24 cellular contexts compared by ENCODE assay signal in the genomic region with DNA sequence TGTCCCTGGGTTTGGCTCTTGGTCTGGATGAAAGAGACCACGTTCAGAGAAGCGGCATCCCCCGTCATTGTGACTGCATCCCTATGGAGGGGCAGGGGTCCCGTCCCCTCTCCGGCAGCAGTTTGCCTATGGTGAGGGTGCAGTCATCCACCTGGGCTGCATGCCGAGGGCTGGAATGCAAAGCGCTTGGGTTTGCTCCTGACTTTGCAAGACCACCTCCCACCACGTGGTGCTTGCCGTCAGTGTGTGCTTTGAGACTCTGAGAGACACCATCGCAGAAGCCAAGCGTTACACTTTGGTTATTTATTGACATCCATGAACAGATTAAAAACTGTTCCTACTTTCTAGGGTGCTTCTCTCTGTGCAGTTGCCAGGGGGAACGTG. TPM values are rescaled to one million over a fixed set of nuclear protein-coding genes. Genes with fewer than 3 reads are reported as not detected.
DNase-seq lines count a peak whose midpoint lies in the region; ATAC-seq and TF ChIP-seq lines count a peak whose summit lies in the region.
"Had no signal": no experiment of that assay in that cellular context is flagged by ENCODE, and none has a peak within 500 bp of the region (broad histone marks: within the 10 kb centered on the region; RNA-seq: fewer than 3 reads in every experiment).

No MANE protein-coding gene starts in this region.

- peak overlapping the region; percentile 18; the same call in 1 of the 2 replicates for H2AFZ ChIP-seq in GM23338
- H2AFZ ChIP-seq: PC-9 had no signal

- H3K27ac ChIP-seq in GM23338 (ENCODE audit: low read depth) (no peak overlapping the region), ascending aorta (peak overlapping the region; percentile 74 to 76), left lung (no peak overlapping the region), right atrium auricular region (no peak overlapping the region), thyroid gland (no peak overlapping the region)
- H3K27ac ChIP-seq: C4-2B, KMS-11, PC-9 had no signal

- H3K4me3 ChIP-seq in GM23338, result no peak overlapping the region
- no peak overlapping the region for H3K4me3 ChIP-seq in ascending aorta
- H3K4me3 ChIP-seq in left lung, result no peak overlapping the region
- H3K4me3 ChIP-seq in right atrium auricular region, result no peak overlapping the region
- no peak overlapping the region for H3K4me3 ChIP-seq in thyroid gland (replicated peaks in 1 of 3)
- H3K4me3 ChIP-seq: PC-9 had no signal

- H3K4me2 ChIP-seq in GM23338, result no peak overlapping the region
- H3K4me2 ChIP-seq: KMS-11, PC-9 had no signal

- intact Hi-C loops in ascending aorta (cut with DNase I) (no loop called here), posterior vena cava (cut with DNase I) (no loop called here), left lung (cut with DNase I) (no loop called here), thyroid gland (cut with DNase I) (no loop called here)

- H3K4me1 ChIP-seq in GM23338 (ENCODE audit: insufficient read depth), result no peaks in the 10 kb centered on the region
- peaks cover 13 to 45% of the 10 kb centered on the region in 2 donors for H3K4me1 ChIP-seq in ascending aorta
- H3K4me1 ChIP-seq in left lung, result peaks cover 0 to 10% of the 10 kb centered on the region in 2 donors
- peaks cover 0 to 40% of the 10 kb centered on the region in 2 donors for H3K4me1 ChIP-seq in right atrium auricular region
- peaks cover 0 to 14% of the 10 kb centered on the region in 2 donors for H3K4me1 ChIP-seq in thyroid gland

- no peaks in the 10 kb centered on the region for H3K9me2 ChIP-seq in GM23338 (ENCODE audit: insufficient read depth)

- ATAC-seq in GM23338 (peak; percentile 79), left lung (no peak)

- no peaks in the 10 kb centered on the region for H3F3A ChIP-seq in GM23338 (replicated peaks; ENCODE audit: low read depth)

- H3K9me3 ChIP-seq in ascending aorta, result no peaks in the 10 kb centered on the region
- no peaks in the 10 kb centered on the region for H3K9me3 ChIP-seq in left lung
- no peaks in the 10 kb centered on the region for H3K9me3 ChIP-seq in right atrium auricular region
- H3K9me3 ChIP-seq in thyroid gland, result no peaks in the 10 kb centered on the region

- no peaks in the 10 kb centered on the region for H3K36me3 Mint-ChIP-seq in GM23338 (ENCODE audit: low read depth)
- H3K36me3 Mint-ChIP-seq: CD8-positive, alpha-beta memory T cell had no signal

- WGBS in thyroid gland, 2 donors, result 64 to 72% methylated on average over 5 to 12 of the region's 12 CpGs

- no peaks in the 10 kb centered on the region for H3K9me3 Mint-ChIP-seq in GM23338
- H3K9me3 Mint-ChIP-seq: CD8-positive, alpha-beta memory T cell; H9; HFFc6 had no signal

- no peak for TF ChIP-seq POLR2A in thyroid gland (IDR thresholded peaks at IDR 0.05)

- no peaks in the 10 kb centered on the region for H3K27me3 Mint-ChIP-seq in GM23338 (ENCODE audit: insufficient read depth, low read depth, poor library complexity)

- H3K36me3 ChIP-seq in GM23338 (ENCODE audit: insufficient read depth) (no peaks in the 10 kb centered on the region), ascending aorta (no peaks in the 10 kb centered on the region), left lung (no peaks in the 10 kb centered on the region), right atrium auricular region (no peaks in the 10 kb centered on the region), thyroid gland (no peaks in the 10 kb centered on the region)

- H3K27me3 ChIP-seq in GM23338 (ENCODE audit: insufficient read depth), result no peaks in the 10 kb centered on the region
- no peaks in the 10 kb centered on the region for H3K27me3 ChIP-seq in ascending aorta
- no peaks in the 10 kb centered on the region for H3K27me3 ChIP-seq in left lung
- no peaks in the 10 kb centered on the region for H3K27me3 ChIP-seq in right atrium auricular region
- no peaks in the 10 kb centered on the region for H3K27me3 ChIP-seq in thyroid gland

- no peak overlapping the region for H3K4me3 Mint-ChIP-seq in GM23338
- H3K4me3 Mint-ChIP-seq: CD8-positive, alpha-beta memory T cell; H9; HFFc6 had no signal

- DNase-seq in GM23338 (ENCODE audit: low spot score), result peak; percentile 30
- peak in 1 of 2 donors; percentile 56 for DNase-seq in ascending aorta (ENCODE audit: low spot score in 2 of 2)
- peak; percentile 36 for DNase-seq in iPS-NIHi7 (ENCODE audit: extremely low spot score)
- peak; percentile 61 for DNase-seq in posterior vena cava (ENCODE audit: low spot score)
- no peak for DNase-seq in left lung
- DNase-seq in right atrium auricular region (ENCODE audit: low spot score), result no peak
- DNase-seq in thyroid gland, result no peak
- DNase-seq in NCI-H1930 (lab: John Stamatoyannopoulos, UW), result no peak
- DNase-seq: AML-193; Calu3; CD8-positive, alpha-beta memory T cell; H9; HFFc6; NCI-H1092 treated with DMSO at 0.1 percent for 48 hours; NCI-H1436 treated with DMSO at 0.1 percent for 48 hours; NCI-H2029; NCI-H2227 treated with DMSO at 0.1 percent for 48 hours; NCI-H510A; NCI-H748 treated with DMSO at 0.1 percent for 48 hours; PC-9; RPMI8226; SHP77 treated with DMSO at 0.1 percent for 48 hours had no signal

- H3K79me2 ChIP-seq in GM23338 (replicated peaks; ENCODE audit: insufficient read depth), result no peaks in the 10 kb centered on the region

- H4K20me1 ChIP-seq in GM23338 (replicated peaks; ENCODE audit: insufficient read depth), result no peaks in the 10 kb centered on the region

- H3K27ac Mint-ChIP-seq in GM23338, result no peak overlapping the region
- H3K27ac Mint-ChIP-seq: H9, HFFc6 had no signal

- no peak for TF ChIP-seq CTCF in GM23338 (conservative IDR thresholded peaks at IDR 0.05; ENCODE audit: low read depth in 2 of 2)
- no peak for TF ChIP-seq CTCF in ascending aorta (IDR thresholded peaks at IDR 0.05)
- TF ChIP-seq CTCF in left lung (IDR thresholded peaks at IDR 0.05), result no peak
- no peak for TF ChIP-seq CTCF in right atrium auricular region (IDR thresholded peaks at IDR 0.05)
- TF ChIP-seq CTCF in thyroid gland (IDR thresholded peaks at IDR 0.05), result no peak

- H3K4me1 Mint-ChIP-seq in GM23338, result no peaks in the 10 kb centered on the region
- H3K4me1 Mint-ChIP-seq: CD8-positive, alpha-beta memory T cell had no signal

TF ChIP-seq in GM23338, 12 proteins besides CTCF, POLR2A, EP300 and RAD21 (continues in another document):
- no peak for TF ChIP-seq ZNF114 (CRISPR knock-in tag; IDR thresholded peaks at IDR 0.05)
- TF ChIP-seq NANOG (IDR thresholded peaks at IDR 0.05; ENCODE audit: borderline replicate concordance), result no peak

RNA-seq across cellular contexts. Expression of a gene that starts 59.5 kb away (rescaled TPM):
- 0.63 and 1.2 TPM in 2 replicates for total RNA-seq in GM23338 (2014; rRNA removed; shearing (Covaris generic))
- polyA plus RNA-seq in GM23338 (2016; fragmentation: Nextera tagmentation; extraction: Ambion mirVana), result 0.11 and 0.16 TPM in 2 replicates
- total RNA-seq in ascending aorta, result 53.5 TPM
- total RNA-seq in posterior vena cava, result 10 to 100 TPM; 10.1 to 14.1 TPM
- total RNA-seq in left lung, result 10 to 100 TPM in 1 of 2 donors, 1 to 10 TPM in 1; 7.6 to 11.1 TPM
- 1 to 10 TPM; 8.0 to 8.8 TPM for total RNA-seq in right atrium auricular region
- 1 to 10 TPM; 2.1 to 7.4 (median 2.8) TPM for total RNA-seq in thyroid gland

Comparison
In these comparisons a context has a peak if more than half of its experiments do, and no peak if none do; other contexts are left out.
1. DNase-seq: peak in GM23338 (single experiment), iPS-NIHi7 (single experiment) and posterior vena cava (single experiment); none in left lung (0 of 2), right atrium auricular region (single experiment), thyroid gland (0 of 2) and NCI-H1930 (0 of 2).
2. H3K27ac ChIP-seq: peak in ascending aorta (2 of 2); none in GM23338 (single experiment), left lung (0 of 2), right atrium auricular region (0 of 2) and thyroid gland (0 of 3).